In the genomic region with DNA sequence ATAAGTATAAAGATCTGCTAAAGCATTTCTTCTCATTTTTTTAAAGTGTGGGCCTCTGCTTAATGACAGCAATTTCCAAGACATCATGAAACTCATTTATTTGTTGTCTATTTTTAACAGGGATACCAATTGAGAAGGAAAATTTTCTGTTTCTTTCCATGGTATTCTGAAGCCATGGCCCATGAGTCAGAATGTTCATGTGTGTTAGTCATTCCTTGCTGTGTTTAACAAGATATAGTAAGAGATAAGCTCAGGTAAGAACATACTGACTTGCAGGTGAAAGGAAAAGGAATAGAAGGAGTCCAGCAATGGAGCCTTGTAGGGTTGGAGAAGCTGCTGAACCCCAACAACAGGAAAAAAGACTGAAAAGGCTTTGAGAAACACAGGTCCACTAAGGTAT, we compare ENCODE assay signal across 31 cellular contexts. TPM values are rescaled to one million over a fixed set of nuclear protein-coding genes. Genes with fewer than 3 reads are reported as not detected.
DNase-seq lines count a peak whose midpoint lies in the region; FAIRE-seq and TF ChIP-seq lines count a peak whose summit lies in the region.
"Had no signal": no experiment of that assay in that cellular context is flagged by ENCODE, and none has a peak within 500 bp of the region (broad histone marks: within the 10 kb centered on the region; RNA-seq: fewer than 3 reads in every experiment).

No MANE protein-coding gene starts in this region.

- no peak overlapping the region for H3K4me3 ChIP-seq in endothelial cell of umbilical vein (replicated peaks in 1 of 3; ENCODE audit: insufficient read depth in 1 of 3, low read depth in 1 of 3, low read length in 3 of 3)
- H3K4me3 ChIP-seq: coronary artery, Peyer's patch, right lobe of liver, stomach had no signal

- intact Hi-C loops in endothelial cell of umbilical vein (cut with micrococcal nuclease): no loop called here

- dilution Hi-C loops in endothelial cell of umbilical vein (cut with MboI; ENCODE audit: extremely low pct_ligation_motif_present, low sequenced_read_pairs): no loop called here

- no peaks in the 10 kb centered on the region for H3K36me3 ChIP-seq in endothelial cell of umbilical vein (ENCODE audit: control insufficient read depth in 2 of 2, extremely low read depth in 1 of 2, insufficient read depth in 2 of 2, low read length in 2 of 2)
- H3K36me3 ChIP-seq: Peyer's patch, right lobe of liver, stomach had no signal

- no peak overlapping the region for H2AFZ ChIP-seq in endothelial cell of umbilical vein (ENCODE audit: low read depth, low read length)

- no peak for FAIRE-seq in endothelial cell of umbilical vein (lab: Jason Lieb, UNC)
- FAIRE-seq: astrocyte, GM19239, TTC549 had no signal

- no peak overlapping the region for H3K4me2 ChIP-seq in endothelial cell of umbilical vein (ENCODE audit: insufficient read depth, low read length)
- H3K4me2 ChIP-seq: KMS-11 had no signal

- no peak overlapping the region for H3K9ac ChIP-seq in endothelial cell of umbilical vein (replicated peaks; ENCODE audit: extremely low read depth, insufficient read depth, low read length)
- H3K9ac ChIP-seq: KMS-11 had no signal

- no peaks in the 10 kb centered on the region for H3K27me3 Mint-ChIP-seq in progenitor cell of endocrine pancreas
- H3K27me3 Mint-ChIP-seq: activated CD4-positive, alpha-beta memory T cell treated with anti-CD3 and anti-CD28 coated beads for 36 hours; activated naive CD8-positive, alpha-beta T cell treated with anti-CD3 and anti-CD28 coated beads, Interleukin-2, amount 50 U/mL, for 24 hours; naive B cell had no signal

- no peaks in the 10 kb centered on the region for H3K9me1 ChIP-seq in endothelial cell of umbilical vein (replicated peaks; ENCODE audit: control insufficient read depth, extremely low read depth, insufficient read depth, low read length)

- H3K27ac Mint-ChIP-seq in progenitor cell of endocrine pancreas: no peak overlapping the region
- H3K27ac Mint-ChIP-seq: activated CD4-positive, alpha-beta memory T cell treated with anti-CD3 and anti-CD28 coated beads for 36 hours; activated naive CD8-positive, alpha-beta T cell treated with anti-CD3 and anti-CD28 coated beads, Interleukin-2, amount 50 U/mL, for 24 hours had no signal

- no peaks in the 10 kb centered on the region for H4K20me1 ChIP-seq in endothelial cell of umbilical vein (replicated peaks; ENCODE audit: control insufficient read depth, extremely low read depth, insufficient read depth, low read length)

- POLR2A ChIA-PET in endothelial cell of umbilical vein (lab: Charles Lee): no interaction called here

- H3K27ac ChIP-seq in endothelial cell of umbilical vein (ENCODE audit: insufficient read depth, low read depth, low read length): no peak overlapping the region
- H3K27ac ChIP-seq: coronary artery, KMS-11, Peyer's patch, right lobe of liver had no signal

- H3K4me3 Mint-ChIP-seq in progenitor cell of endocrine pancreas (ENCODE audit: low read depth): no peak overlapping the region
- H3K4me3 Mint-ChIP-seq: activated CD4-positive, alpha-beta memory T cell treated with anti-CD3 and anti-CD28 coated beads for 36 hours; activated naive CD8-positive, alpha-beta T cell treated with anti-CD3 and anti-CD28 coated beads, Interleukin-2, amount 50 U/mL, for 24 hours; naive B cell had no signal

- BruUV-seq in endothelial cell of umbilical vein (replicated peaks; lab: Mats Ljungman, UMichigan): no TSS peak

- no peaks in the 10 kb centered on the region for H3K9me3 ChIP-seq in endothelial cell of umbilical vein (replicated peaks; ENCODE audit: control insufficient read depth, insufficient read depth, low read length)
- H3K9me3 ChIP-seq: Peyer's patch, right lobe of liver, stomach had no signal

- no peak for TF ChIP-seq POLR2A in endothelial cell of umbilical vein (IDR thresholded peaks at IDR 0.05; ENCODE audit: low read depth, low read length)

- no peaks in the 10 kb centered on the region for H3K4me1 Mint-ChIP-seq in progenitor cell of endocrine pancreas (ENCODE audit: low read depth)
- H3K4me1 Mint-ChIP-seq: naive B cell had no signal

- H3K79me2 ChIP-seq in endothelial cell of umbilical vein (ENCODE audit: control insufficient read depth, insufficient read depth, low read length): no peaks in the 10 kb centered on the region

- H3K4me1 ChIP-seq in endothelial cell of umbilical vein (ENCODE audit: control insufficient read depth, extremely low read depth, insufficient read depth, low read length): peaks cover 17% of the 10 kb centered on the region
- H3K4me1 ChIP-seq: Peyer's patch had no signal

- TF ChIP-seq CTCF in endothelial cell of umbilical vein (IDR thresholded peaks at IDR 0.05; ENCODE audit: extremely low read depth in 1 of 2, insufficient read depth in 1 of 2, low read depth in 1 of 2, low read length in 2 of 2) (no peak), progenitor cell of endocrine pancreas (IDR thresholded peaks at IDR 0.05; ENCODE audit: unreplicated experiment) (no peak)

- no peaks in the 10 kb centered on the region for H3K9me3 Mint-ChIP-seq in progenitor cell of endocrine pancreas (ENCODE audit: low read depth)
- H3K9me3 Mint-ChIP-seq: activated CD4-positive, alpha-beta memory T cell treated with anti-CD3 and anti-CD28 coated beads for 36 hours; activated naive CD8-positive, alpha-beta T cell treated with anti-CD3 and anti-CD28 coated beads, Interleukin-2, amount 50 U/mL, for 24 hours; naive B cell had no signal

- CTCF ChIA-PET in endothelial cell of umbilical vein (lab: Charles Lee): no interaction called here

- DNase-seq in ELR (ENCODE audit: low read depth): peak; percentile 73
- DNase-seq in NCI-H226: peak; percentile 37
- no peak for DNase-seq in endothelial cell of umbilical vein (ENCODE audit: low read depth, low spot score)
- DNase-seq in renal cortical epithelial cell (ENCODE audit: low read depth): peak; percentile 60
- DNase-seq in DMS 273 treated with DMSO at 0.1 percent for 48 hours (lab: John Stamatoyannopoulos, UW): no peak
- DNase-seq in progenitor cell of endocrine pancreas (ENCODE audit: low spot score, unreplicated experiment): no peak
- DNase-seq in activated T-cell treated with anti-CD3 and anti-CD28 coated beads, Interleukin-2, amount 50 U/mL, for 48 hours: no peak
- DNase-seq: activated CD4-positive, alpha-beta memory T cell treated with anti-CD3 and anti-CD28 coated beads for 36 hours; activated naive CD4-positive, alpha-beta T cell; activated naive CD8-positive, alpha-beta T cell treated with anti-CD3 and anti-CD28 coated beads, Interleukin-2, amount 50 U/mL, for 24 hours; DMS53; effector memory CD4-positive, alpha-beta T cell; GDM1; GOT3; head of caudate nucleus; islet precursor cell; midbrain; naive B cell; NCI-H1417; NCI-H2081; NCI-H2227 treated with DMSO at 0.1 percent for 48 hours; right lobe of liver; stimulated activated CD4-positive, alpha-beta T cell treated with anti-CD3 and anti-CD28 coated beads, Interleukin-12 subunit alpha, Interleukin-12 subunit beta, amount 100 ng/mL, for 4 hours; stimulated activated CD4-positive, alpha-beta T cell treated with anti-CD3 and anti-CD28 coated beads, Interleukin-2, amount 100 ng/mL, for 48 hours; stomach had no signal

- no peaks in the 10 kb centered on the region for H3K27me3 ChIP-seq in endothelial cell of umbilical vein (ENCODE audit: control insufficient read depth in 2 of 2, insufficient read depth in 2 of 2, low read length in 2 of 2)
- H3K27me3 ChIP-seq: Peyer's patch, right lobe of liver, stomach had no signal

- H3K36me3 Mint-ChIP-seq in progenitor cell of endocrine pancreas (ENCODE audit: insufficient read depth): no peaks in the 10 kb centered on the region
- H3K36me3 Mint-ChIP-seq: activated CD4-positive, alpha-beta memory T cell treated with anti-CD3 and anti-CD28 coated beads for 36 hours; naive B cell had no signal

TF ChIP-seq in endothelial cell of umbilical vein, 7 proteins besides CTCF, POLR2A, EP300 and RAD21:
- TF ChIP-seq, protein P1, sequence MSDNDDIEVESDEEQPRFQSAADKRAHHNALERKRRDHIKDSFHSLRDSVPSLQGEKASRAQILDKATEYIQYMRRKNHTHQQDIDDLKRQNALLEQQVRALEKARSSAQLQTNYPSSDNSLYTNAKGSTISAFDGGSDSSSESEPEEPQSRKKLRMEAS (IDR thresholded peaks at IDR 0.05; ENCODE audit: insufficient read depth, insufficient read length): no peak
- TF ChIP-seq FOS (IDR thresholded peaks at IDR 0.05; ENCODE audit: borderline replicate concordance, insufficient read depth, low read length): peak; percentile 56
- no peak for TF ChIP-seq POLR2AphosphoS5 (IDR thresholded peaks at IDR 0.05; ENCODE audit: insufficient read depth, low read depth, low read length)
- TF ChIP-seq JUN (IDR thresholded peaks at IDR 0.05; ENCODE audit: borderline replicate concordance, insufficient read depth, insufficient read length, low read depth): no peak
- no peak for TF ChIP-seq EZH2 (IDR thresholded peaks at IDR 0.05; ENCODE audit: borderline replicate concordance, low read depth, low read length, severe bottlenecking)
- TF ChIP-seq GATA2 (IDR thresholded peaks at IDR 0.05; ENCODE audit: insufficient read depth, insufficient read length, low read depth, low read length): peak; percentile 77
- TF ChIP-seq MYC (IDR thresholded peaks at IDR 0.05; ENCODE audit: low read depth, low read length): no peak
TF ChIP-seq in endothelial cell of umbilical vein: peak in this region for 2.

RNA-seq across cellular contexts. Expression of a gene that starts 17.0 kb away (rescaled TPM):
- total RNA-seq in endothelial cell of umbilical vein (9.5 and 10.0 TPM in 2 replicates), renal cortical epithelial cell (1.7 and 3.1 TPM in 2 replicates), progenitor cell of endocrine pancreas (77.2 and 81.9 TPM in 2 replicates)
- 6.2 and 7.0 TPM in 2 replicates for polyA plus RNA-seq in endothelial cell of umbilical vein
- polyA plus RNA-seq in endothelial cell of umbilical vein (2011; cell fraction: cytosol; rRNA removed): 3.7 and 4.8 TPM in 2 replicates
- 20.4 and 21.0 TPM in 2 replicates for polyA plus RNA-seq in endothelial cell of umbilical vein (2011; cell fraction: nucleus; rRNA removed)
- polyA plus RNA-seq in endothelial cell of umbilical vein (2012): 3.1 and 4.3 TPM in 2 replicates
- 8.4 and 9.7 TPM in 2 replicates for polyA minus RNA-seq in endothelial cell of umbilical vein
- polyA minus RNA-seq in endothelial cell of umbilical vein (2011; cell fraction: cytosol; rRNA and poly(A)+ RNA removed): 3.4 TPM
- 9.6 and 11.8 TPM in 2 replicates for polyA minus RNA-seq in endothelial cell of umbilical vein (2011; cell fraction: nucleus; rRNA and poly(A)+ RNA removed)

Comparison
In these comparisons a context has a peak if more than half of its experiments do, and no peak if none do; other contexts are left out.
1. DNase-seq: peak in ELR (single experiment), NCI-H226 (single experiment) and renal cortical epithelial cell (single experiment); none in endothelial cell of umbilical vein (single experiment), DMS 273 treated with DMSO at 0.1 percent for 48 hours (single experiment), progenitor cell of endocrine pancreas (single experiment) and activated T-cell treated with anti-CD3 and anti-CD28 coated beads, Interleukin-2, amount 50 U/mL, for 48 hours (0 of 2).